Comparison of ENCODE assay signal across 8 cellular contexts in the genomic region with DNA sequence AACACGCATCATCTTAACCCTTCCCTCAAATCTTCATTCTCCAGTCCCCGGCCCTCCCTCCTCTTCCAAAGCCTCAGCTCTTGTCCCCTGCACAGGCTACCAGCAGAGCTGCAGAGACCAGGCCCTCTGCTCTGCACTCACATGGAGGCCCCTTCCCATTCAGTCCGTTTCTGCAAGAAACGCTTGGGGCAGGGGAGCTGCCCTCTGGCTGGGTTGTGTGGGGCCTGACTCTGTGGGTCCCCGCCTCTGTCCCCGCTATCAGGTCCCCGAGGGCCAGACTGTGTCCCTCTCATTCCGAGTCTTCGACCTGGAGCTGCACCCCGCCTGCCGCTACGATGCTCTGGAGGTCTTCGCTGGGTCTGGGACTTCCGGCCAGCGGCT. TPM values are rescaled to one million over a fixed set of nuclear protein-coding genes. Genes with fewer than 3 reads are reported as not detected.
DNase-seq lines count a peak whose midpoint lies in the region; ATAC-seq and TF ChIP-seq lines count a peak whose summit lies in the region.

No MANE protein-coding gene starts in this region.

- H3K27me3 ChIP-seq in ACC112 (ENCODE audit: insufficient read depth, low read length), result no peaks in the 10 kb centered on the region
- H3K27me3 ChIP-seq in HCT116 (ENCODE audit: insufficient read depth, low read length), result no peaks in the 10 kb centered on the region
- H3K27me3 ChIP-seq in suprapubic skin, result no peaks in the 10 kb centered on the region

- H3K4me1 ChIP-seq in ACC112 (ENCODE audit: control insufficient read depth, insufficient read depth, low read length, unreplicated experiment) (peaks cover 8% of the 10 kb centered on the region), HCT116 (ENCODE audit: control insufficient read depth in 1 of 2, insufficient read depth in 2 of 2, low read length in 2 of 2) (peaks cover 4 to 50% of the 10 kb centered on the region in 2 experiments), suprapubic skin (peaks cover 39% of the 10 kb centered on the region)

- H3K9me3 ChIP-seq in HCT116 (ENCODE audit: control insufficient read depth in 1 of 2, insufficient read depth in 1 of 2, low read depth in 1 of 2, low read length in 2 of 2), result no peaks in the 10 kb centered on the region
- H3K9me3 ChIP-seq in suprapubic skin, result no peaks in the 10 kb centered on the region

- TF ChIP-seq CTCF in HCT116 (IDR thresholded peaks at IDR 0.05 in 2 of 3, conservative IDR thresholded peaks at IDR 0.05 in 1 of 3; ENCODE audit: borderline replicate concordance in 1 of 3, insufficient read depth in 1 of 3, low read depth in 2 of 3, low read length in 2 of 3) (no peak), suprapubic skin (IDR thresholded peaks at IDR 0.05) (no peak)

- peak overlapping the region; percentile 23; the same call in 1 of the 2 replicates for H3K9ac ChIP-seq in HCT116 (ENCODE audit: low read length)

- RAD21 ChIA-PET in HCT116 (lab: Charles Lee; ENCODE audit: low non-redundant PET in 1 of 2, low total read pairs in 2 of 2, uncharacterized antibody in 2 of 2, unreplicated experiment in 2 of 2), result no interaction called here

- H3K36me3 Mint-ChIP-seq in activated T-helper 17 cell treated with anti-CD3 and anti-CD28 coated beads, Interleukin-2, amount 50 U/mL, for 72 hours (ENCODE audit: low read depth), result no peaks in the 10 kb centered on the region
- H3K36me3 Mint-ChIP-seq in immature natural killer cell, result no peaks in the 10 kb centered on the region

- DNase-seq in HCT116 (ENCODE audit: low read depth, low spot score), result no peak
- DNase-seq in immature natural killer cell, result no peak
- no peak for DNase-seq in suprapubic skin (ENCODE audit: low spot score in 2 of 2)
- no peak for DNase-seq in SW 1271 (lab: John Stamatoyannopoulos, UW)
- no peak for DNase-seq in DMS79 (lab: John Stamatoyannopoulos, UW)

- H3K27ac ChIP-seq in ACC112 (ENCODE audit: low read depth, low read length) (peak overlapping the region; percentile 46; the same call in 1 of the 2 replicates), HCT116 (ENCODE audit: low read depth, low read length) (peak overlapping the region; percentile 5; the same call in 1 of the 2 replicates), suprapubic skin (peak overlapping the region; percentile 81)

- peak overlapping the region; percentile 71 for H3K27ac Mint-ChIP-seq in activated T-helper 17 cell treated with anti-CD3 and anti-CD28 coated beads, Interleukin-2, amount 50 U/mL, for 72 hours
- H3K27ac Mint-ChIP-seq in immature natural killer cell, result peak overlapping the region; percentile 91 to 99 (median 98)

- TF ChIP-seq POLR2A in HCT116 (IDR thresholded peaks at IDR 0.05; ENCODE audit: borderline replicate concordance, extremely low read depth, insufficient read depth, insufficient read length), result no peak
- TF ChIP-seq POLR2A in suprapubic skin (IDR thresholded peaks at IDR 0.05), result no peak

- H3K9me2 ChIP-seq in HCT116 (ENCODE audit: insufficient read depth), result no peaks in the 10 kb centered on the region

- H3K4me3 ChIP-seq in ACC112 (ENCODE audit: low read depth, low read length) (peak overlapping the region; percentile 93), HCT116 (replicated peaks in 1 of 2; ENCODE audit: low read depth in 1 of 2, low read length in 2 of 2) (peak overlapping the region in 1 of 2 experiments; percentile 72; a peak in 1 of 4 replicates), suprapubic skin (peak overlapping the region; percentile 78)

- no peak for TF ChIP-seq EP300 in suprapubic skin (IDR thresholded peaks at IDR 0.05)

- peak overlapping the region; percentile 86 for H3K4me3 Mint-ChIP-seq in activated T-helper 17 cell treated with anti-CD3 and anti-CD28 coated beads, Interleukin-2, amount 50 U/mL, for 72 hours
- peak overlapping the region; percentile 90 to 96 (median 91) for H3K4me3 Mint-ChIP-seq in immature natural killer cell

- no peak for TF ChIP-seq RAD21 in HCT116 (IDR thresholded peaks at IDR 0.05; ENCODE audit: low read depth)

- no peaks in the 10 kb centered on the region for H4K20me1 ChIP-seq in HCT116 (ENCODE audit: insufficient read depth)

- H3K79me2 ChIP-seq in ACC112 (ENCODE audit: control insufficient read depth, insufficient read depth, low read length, unreplicated experiment) (peaks cover 15% of the 10 kb centered on the region), HCT116 (ENCODE audit: insufficient read depth, low read length) (no peaks in the 10 kb centered on the region)

- peaks cover 4% of the 10 kb centered on the region for H3K4me1 Mint-ChIP-seq in activated T-helper 17 cell treated with anti-CD3 and anti-CD28 coated beads, Interleukin-2, amount 50 U/mL, for 72 hours
- peaks cover 17 to 21% of the 10 kb centered on the region in 2 donors for H3K4me1 Mint-ChIP-seq in immature natural killer cell

- H2AFZ ChIP-seq in ACC112 (ENCODE audit: low read length, unreplicated experiment) (peak overlapping the region; percentile 35), HCT116 (ENCODE audit: low read depth, low read length, poor library complexity, severe bottlenecking) (no peak overlapping the region)

- CTCF ChIA-PET in HCT116 (lab: Charles Lee), result no interaction called here

- peak overlapping the region; percentile 86 for H3K4me2 ChIP-seq in HCT116 (ENCODE audit: low read length)

- no peaks in the 10 kb centered on the region for H3K27me3 Mint-ChIP-seq in activated T-helper 17 cell treated with anti-CD3 and anti-CD28 coated beads, Interleukin-2, amount 50 U/mL, for 72 hours
- peaks cover 0 to 5% (median 0%) of the 10 kb centered on the region in 3 donors for H3K27me3 Mint-ChIP-seq in immature natural killer cell (ENCODE audit: low read depth in 3 of 3)

- no peaks in the 10 kb centered on the region for H3K9me3 Mint-ChIP-seq in activated T-helper 17 cell treated with anti-CD3 and anti-CD28 coated beads, Interleukin-2, amount 50 U/mL, for 72 hours
- no peaks in the 10 kb centered on the region for H3K9me3 Mint-ChIP-seq in immature natural killer cell

- no peak for ATAC-seq in HCT116
- peak; percentile 18 for ATAC-seq in activated T-helper 17 cell treated with anti-CD3 and anti-CD28 coated beads, Interleukin-2, amount 50 U/mL, for 72 hours (replicated peaks)
- no peak for ATAC-seq in GM18502 (IDR thresholded peaks at IDR 0.05; ENCODE audit: poor library complexity, unreplicated experiment)

- H3K36me3 ChIP-seq in ACC112 (ENCODE audit: insufficient read depth, low read length), result peaks cover 3% of the 10 kb centered on the region
- H3K36me3 ChIP-seq in HCT116 (ENCODE audit: control insufficient read depth in 1 of 2, insufficient read depth in 2 of 2, low read length in 2 of 2), result no peaks in the 10 kb centered on the region
- no peaks in the 10 kb centered on the region for H3K36me3 ChIP-seq in suprapubic skin

- intact Hi-C loops in HCT116 (cut with micrococcal nuclease), result no loop called here

- POLR2A ChIA-PET in HCT116 (lab: Charles Lee), result interaction anchor here (3.3 kb wide), 1 partner anchor 17 kb away, joined by 10 read pairs; a partner anchor contains a TSS

- 16% methylated on average over 13 of the region's 15 CpGs for WGBS in suprapubic skin

- no TSS peak for BruUV-seq in HCT116 (replicated peaks; lab: Mats Ljungman, UMichigan)

TF ChIP-seq in HCT116, 20 proteins besides CTCF, POLR2A, EP300 and RAD21:
- TF ChIP-seq EGR1 (IDR thresholded peaks at IDR 0.05; ENCODE audit: low read depth), result no peak
- TF ChIP-seq ZFX (IDR thresholded peaks at IDR 0.05), result no peak
- TF ChIP-seq ZNF274 (IDR thresholded peaks at IDR 0.05; ENCODE audit: low read depth, low read length), result no peak
- TF ChIP-seq ELF1 (IDR thresholded peaks at IDR 0.05; ENCODE audit: borderline replicate concordance, low read depth), result no peak
- no peak for TF ChIP-seq YY1 (IDR thresholded peaks at IDR 0.05; ENCODE audit: extremely low read depth, insufficient replicate concordance, low read depth, low read length)
- no peak for TF ChIP-seq TCF7L2 (IDR thresholded peaks at IDR 0.05; ENCODE audit: borderline replicate concordance, extremely low read depth, insufficient read depth, insufficient read length)
- TF ChIP-seq CBX3 (IDR thresholded peaks at IDR 0.05; ENCODE audit: low read depth), result no peak

RNA-seq across cellular contexts. Expression of a gene that starts 1.5 kb away (rescaled TPM):
- 12.4 TPM for total RNA-seq in HCT116 (2021; ENCODE audit: unreplicated experiment)
- 12.0 and 16.8 TPM in 2 replicates for polyA plus RNA-seq in HCT116 (2012)
- 10 to 100 TPM; 10.7 to 22.2 TPM for total RNA-seq in activated T-helper 17 cell treated with anti-CD3 and anti-CD28 coated beads, Interleukin-2, amount 50 U/mL, for 72 hours
- polyA plus RNA-seq in immature natural killer cell, result 1 to 10 TPM; 2.0 to 4.9 (median 4.7) TPM
- 10 to 100 TPM; 14.1 to 18.3 (median 15.6) TPM for total RNA-seq in suprapubic skin

RNA-seq across cellular contexts. Expression of a gene that starts 8.7 kb away (rescaled TPM):
- total RNA-seq in HCT116 (2021; ENCODE audit: unreplicated experiment) (32.8 TPM), suprapubic skin (10 to 100 TPM; 18.0 to 35.5 (median 28.5) TPM)
- polyA plus RNA-seq in HCT116 (2012), result 23.3 and 27.3 TPM in 2 replicates
- total RNA-seq in activated T-helper 17 cell treated with anti-CD3 and anti-CD28 coated beads, Interleukin-2, amount 50 U/mL, for 72 hours, result 10 to 100 TPM; 21.0 to 32.7 TPM
- polyA plus RNA-seq in immature natural killer cell, result 10 to 100 TPM; 23.2 to 29.3 (median 27.0) TPM

RNA-seq across cellular contexts. Expression of a gene that starts 17.6 kb away (rescaled TPM):
- total RNA-seq in HCT116 (2021; ENCODE audit: unreplicated experiment), result 2.1 TPM
- 1.8 and 2.1 TPM in 2 replicates for polyA plus RNA-seq in HCT116 (2012)
- 1 to 10 TPM; 1.5 to 5.6 TPM for total RNA-seq in activated T-helper 17 cell treated with anti-CD3 and anti-CD28 coated beads, Interleukin-2, amount 50 U/mL, for 72 hours
- under 1 TPM in 1 of 3 donors, not detected in 2; 0.43 TPM for polyA plus RNA-seq in immature natural killer cell
- total RNA-seq in suprapubic skin, result 1 to 10 TPM in 1 of 4 donors, under 1 TPM in 3; 0.47 to 2.4 (median 0.57) TPM

RNA-seq across cellular contexts. Expression of a gene that starts 17.8 kb away (rescaled TPM):
- 47.9 TPM for total RNA-seq in HCT116 (2021; ENCODE audit: unreplicated experiment)
- polyA plus RNA-seq in HCT116 (2012), result 33.3 and 36.1 TPM in 2 replicates
- total RNA-seq in activated T-helper 17 cell treated with anti-CD3 and anti-CD28 coated beads, Interleukin-2, amount 50 U/mL, for 72 hours, result 10 to 100 TPM; 81.1 to 96.4 TPM
- 100 to 1,000 TPM in 1 of 3 donors, 10 to 100 TPM in 2; 78.9 to 125 (median 90.4) TPM for polyA plus RNA-seq in immature natural killer cell
- 100 to 1,000 TPM in 1 of 4 donors, 10 to 100 TPM in 3; 37.6 to 101 (median 56.2) TPM for total RNA-seq in suprapubic skin

RNA-seq across cellular contexts. Expression of a gene that starts 30.0 kb away (rescaled TPM):
- total RNA-seq in HCT116 (2021; ENCODE audit: unreplicated experiment) (4.4 TPM), suprapubic skin (1 to 10 TPM in 2 of 4 donors, not detected in 2; 2.7 to 3.8 TPM)
- polyA plus RNA-seq in HCT116 (2012), result 2.9 and 3.0 TPM in 2 replicates
- total RNA-seq in activated T-helper 17 cell treated with anti-CD3 and anti-CD28 coated beads, Interleukin-2, amount 50 U/mL, for 72 hours, result 10 to 100 TPM in 1 of 2 donors, 1 to 10 TPM in 1; 7.6 to 12.9 TPM
- not detected for polyA plus RNA-seq in immature natural killer cell

Comparison
In these comparisons a context has a peak if more than half of its experiments do, and no peak if none do; other contexts are left out.
1. H3K27ac ChIP-seq: peak in every context shown above with its lines; median percentile 81 in suprapubic skin; 46 in ACC112; 5 in HCT116.